In genomic region chr22:31489632-31490495, GRCh38 we compare ENCODE assay signal across 8 cellular contexts. TPM values are rescaled to one million over a fixed set of nuclear protein-coding genes. Genes with fewer than 3 reads are reported as not detected.
A peak's percentile ranks its signal among the peaks of the same experiment; 100 is the strongest.
DNase-seq lines count a peak whose midpoint lies in the region; ATAC-seq and TF ChIP-seq lines count a peak whose summit lies in the region.

Gene EIF4ENIF1, minus strand, starts transcription at chr22:31489842. Its CDS starts 1,124 bp downstream, at chr22:31488718.

- peaks cover 15% of the 10 kb centered on the region for H3F3A ChIP-seq in SK-N-SH (replicated peaks; ENCODE audit: insufficient read depth)

- peaks cover 58% of the 10 kb centered on the region for H3K79me2 ChIP-seq in SK-N-SH (ENCODE audit: insufficient read depth)

- H4K20me1 ChIP-seq in SK-N-SH (ENCODE audit: insufficient read depth), result no peaks in the 10 kb centered on the region

- H3K4me3 ChIP-seq in SK-N-SH (ENCODE audit: low read depth in 2 of 2, low read length in 1 of 2), result peak within 1 kb of the TSS; percentile 77 to 90

- H3K27me3 Mint-ChIP-seq in activated naive CD4-positive, alpha-beta T cell treated with anti-CD3 and anti-CD28 coated beads, Interleukin-2, amount 10 ng/mL, durations not matched to agents 7 days and 5 days, result no peaks in the 10 kb centered on the region

- no peaks in the 10 kb centered on the region for H3K9me3 Mint-ChIP-seq in activated naive CD4-positive, alpha-beta T cell treated with anti-CD3 and anti-CD28 coated beads, Interleukin-2, amount 10 ng/mL, durations not matched to agents 7 days and 5 days

- TF ChIP-seq EP300 in SK-N-SH (IDR thresholded peaks at IDR 0.05; ENCODE audit: borderline replicate concordance in 1 of 2, low read depth in 1 of 2, low read length in 1 of 2), result no peak

- H3K9me3 ChIP-seq in SK-N-SH, result no peaks in the 10 kb centered on the region

- DNase-seq in DMS153 (lab: John Stamatoyannopoulos, UW) (peak; percentile 40), LHCN-M2 (ENCODE audit: low read depth) (peak; percentile 81), SK-N-SH (peak; percentile 99), germinal center (ENCODE audit: low spot score) (peak; percentile 84), nucleus accumbens (lab: John Stamatoyannopoulos, UW) (peak in 55 of 56 donors; percentile 36 to 92 (median 83)), substantia nigra (lab: John Stamatoyannopoulos, UW) (peak; percentile 52 to 96 (median 83))
- peak; percentile 91 for DNase-seq in activated naive CD4-positive, alpha-beta T cell treated with anti-CD3 and anti-CD28 coated beads, Interleukin-2, amount 10 ng/mL, durations not matched to agents 7 days and 5 days

- no peak for TF ChIP-seq CTCF in SK-N-SH (IDR thresholded peaks at IDR 0.05)

- WGBS in SK-N-SH (ENCODE audit: low lambda C conversion rate), result under 1% methylated on average over 29 of the region's 100 CpGs

- no peaks in the 10 kb centered on the region for H3K27me3 ChIP-seq in SK-N-SH (ENCODE audit: insufficient read depth)

- H3K4me3 Mint-ChIP-seq in activated naive CD4-positive, alpha-beta T cell treated with anti-CD3 and anti-CD28 coated beads, Interleukin-2, amount 10 ng/mL, durations not matched to agents 7 days and 5 days, result peak within 1 kb of the TSS; percentile 84

- POLR2A ChIA-PET in SK-N-SH (lab: Yijun Ruan, JAX), result interaction anchor here (0.6 to 1.2 kb wide), 3 partner anchors 91 to 143 kb away, joined by 3 read pairs; partner anchors contain the start of genes DRG1 and PATZ1

- peaks cover 60% of the 10 kb centered on the region for H3K4me1 Mint-ChIP-seq in activated naive CD4-positive, alpha-beta T cell treated with anti-CD3 and anti-CD28 coated beads, Interleukin-2, amount 10 ng/mL, durations not matched to agents 7 days and 5 days

- H3K27ac Mint-ChIP-seq in activated naive CD4-positive, alpha-beta T cell treated with anti-CD3 and anti-CD28 coated beads, Interleukin-2, amount 10 ng/mL, durations not matched to agents 7 days and 5 days, result peak within 1 kb of the TSS; percentile 97

- no peak for TF ChIP-seq RAD21 in SK-N-SH (IDR thresholded peaks at IDR 0.05; ENCODE audit: low read length)

- H3K4me1 ChIP-seq in SK-N-SH (ENCODE audit: control insufficient read depth in 1 of 2, insufficient read depth in 2 of 2, low read depth in 1 of 2, low read length in 1 of 2), result peaks cover 6 to 8% of the 10 kb centered on the region in 2 experiments; a peak in 3 of 4 replicates

- peak; percentile 43 for ATAC-seq in GM21723 (IDR thresholded peaks at IDR 0.05; ENCODE audit: unreplicated experiment)

- H3K9ac ChIP-seq in SK-N-SH, result peak within 1 kb of the TSS; percentile 84

- H3K27ac ChIP-seq in SK-N-SH (ENCODE audit: low read depth in 2 of 2, low read length in 1 of 2) (peak within 1 kb of the TSS; percentile 88 to 91), substantia nigra (ENCODE audit: low read depth, low read length, poor library complexity, severe bottlenecking) (peak within 1 kb of the TSS; percentile 92)

- H3K9me2 ChIP-seq in SK-N-SH, result no peaks in the 10 kb centered on the region

- H3K4me2 ChIP-seq in SK-N-SH, result peak within 1 kb of the TSS; percentile 95

- peak within 1 kb of the TSS; percentile 88 for H2AFZ ChIP-seq in SK-N-SH (ENCODE audit: low read depth)

- CTCF ChIA-PET in SK-N-SH (lab: Yijun Ruan, JAX), result interaction anchor here (0.7 to 1.1 kb wide), 2 partner anchors 67 to 145 kb away, joined by 3 read pairs; no protein-coding TSS in a partner anchor
- CTCF ChIA-PET in activated naive CD4-positive, alpha-beta T cell treated with anti-CD3 and anti-CD28 coated beads, Interleukin-2, amount 10 ng/mL, durations not matched to agents 7 days and 5 days (lab: Charles Lee), result interaction anchor here (1.3 kb wide), 1 partner anchor 38 kb away, joined by 4 read pairs; no protein-coding TSS in a partner anchor

- peaks cover 17 to 31% of the 10 kb centered on the region in 2 experiments for H3K36me3 ChIP-seq in SK-N-SH (replicated peaks in 1 of 2; ENCODE audit: control insufficient read depth in 1 of 2, insufficient read depth in 2 of 2, low read length in 1 of 2)

- H3K36me3 Mint-ChIP-seq in activated naive CD4-positive, alpha-beta T cell treated with anti-CD3 and anti-CD28 coated beads, Interleukin-2, amount 10 ng/mL, durations not matched to agents 7 days and 5 days, result peaks cover 21% of the 10 kb centered on the region

TF ChIP-seq in SK-N-SH, 30 proteins besides CTCF, POLR2A, EP300 and RAD21 (continues in another document):
- TF ChIP-seq MAX (IDR thresholded peaks at IDR 0.05; ENCODE audit: low read depth) (peak; percentile 71), REST (IDR thresholded peaks at IDR 0.05; ENCODE audit: low read depth, low read length) (0 out of 2 replicates have a peak, but pooled peaks have one; percentile 2), MXI1 (IDR thresholded peaks at IDR 0.05; ENCODE audit: low read depth, low read length) (peak; percentile 74), USF1 (IDR thresholded peaks at IDR 0.05; ENCODE audit: borderline replicate concordance, low read depth) (0 out of 2 replicates have a peak, but pooled peaks have one; percentile 4), SIN3A (IDR thresholded peaks at IDR 0.05; ENCODE audit: borderline replicate concordance, low read depth, low read length) (peak; percentile 60; the same call in 1 of the 2 replicates), PBX3 (IDR thresholded peaks at IDR 0.05) (peak; percentile 24; the same call in 1 of the 2 replicates), GABPA (IDR thresholded peaks at IDR 0.05; ENCODE audit: low read depth) (peak; percentile 61), JUND (IDR thresholded peaks at IDR 0.05) (no peak), TCF12 (IDR thresholded peaks at IDR 0.05) (peak; percentile 38; the same call in 1 of the 2 replicates), YY1 (IDR thresholded peaks at IDR 0.05; ENCODE audit: low read depth) (peak; percentile 63; the same call in 1 of the 2 replicates), IRF3 (IDR thresholded peaks at IDR 0.05; ENCODE audit: low read depth, low read length) (no peak), NFIC (IDR thresholded peaks at IDR 0.05; ENCODE audit: borderline replicate concordance) (no peak; the same call in 1 of the 2 replicates), RFX5 (IDR thresholded peaks at IDR 0.05; ENCODE audit: low read length) (no peak), TAF1 (IDR thresholded peaks at IDR 0.05; ENCODE audit: borderline replicate concordance, low read depth, low read length) (peak; percentile 69; the same call in 1 of the 2 replicates)

RNA-seq across cellular contexts. Expression of gene EIF4ENIF1, which starts in this region (rescaled TPM):
- total RNA-seq in LHCN-M2 (2014; rRNA removed), result 11.9 and 12.3 TPM in 2 replicates
- polyA plus RNA-seq in LHCN-M2 (2012), result 14.0 TPM
- 18.4 and 39.9 TPM in 2 replicates for polyA plus RNA-seq in SK-N-SH (2012; rRNA removed)
- 14.0 and 14.2 TPM in 2 replicates for polyA plus RNA-seq in SK-N-SH (2012; cell fraction: cytosol; rRNA removed)
- polyA plus RNA-seq in SK-N-SH (2012; cell fraction: nucleus; rRNA removed), result 36.3 and 61.6 TPM in 2 replicates

Comparison
In these comparisons a context has a peak if more than half of its experiments do, and no peak if none do; other contexts are left out.
1. Peak in every context shown above with its lines: DNase-seq, ATAC-seq, H3K4me3 ChIP-seq and H3K27ac ChIP-seq.
2. DNase-seq: peak in every context shown above with its lines; median percentile 99 in SK-N-SH; 91 in activated naive CD4-positive, alpha-beta T cell treated with anti-CD3 and anti-CD28 coated beads, Interleukin-2, amount 10 ng/mL, durations not matched to agents 7 days and 5 days; 84 in germinal center; 83 in nucleus accumbens; 83 in substantia nigra; 81 in LHCN-M2; 40 in DMS153.